25 cellular contexts compared by ENCODE assay signal in genomic region chr3:142124243-142124642, GRCh38.
"Had no signal": no experiment of that assay in that cellular context is flagged by ENCODE, and none has a peak within 500 bp of the region (broad histone marks: within the 10 kb centered on the region; RNA-seq: fewer than 3 reads in every experiment).

No MANE protein-coding gene starts in this region.

- H3K27ac ChIP-seq: ovary, right atrium auricular region, skin epidermis, stomach, testis, thyroid gland, transverse colon, upper lobe of left lung, vagina had no signal

- FAIRE-seq: keratinocyte had no signal

- H3K36me3 ChIP-seq: ovary, right atrium auricular region, stomach, thyroid gland, transverse colon, upper lobe of left lung, vagina had no signal

- H3K27me3 ChIP-seq: ovary, right atrium auricular region, stomach, testis, thyroid gland, transverse colon, upper lobe of left lung, vagina had no signal

- H3K9me3 ChIP-seq: ovary, right atrium auricular region, stomach, testis, thyroid gland, transverse colon, upper lobe of left lung, vagina had no signal

- H3K4me1 ChIP-seq: right atrium auricular region, thyroid gland, upper lobe of left lung, vagina had no signal

- ATAC-seq: left cardiac atrium; left lobe of liver; naive thymus-derived CD4-positive, alpha-beta T cell; natural killer cell treated with Interleukin-12 subunit alpha and Interleukin-12 subunit beta and Interleukin-15 and Interleukin-18, amount 100 ng/mL, for 72 hours; sciatic nerve; stimulated activated naive B cell treated with anti-CD40 and anti-IgM and Interleukin-4, amounts not matched to agents 10 μg/mL and 1 μg/mL and 100 μg/mL, for 72 hours; stimulated activated naive CD8-positive, alpha-beta T cell treated with anti-CD3 and anti-CD28 coated beads, Interleukin-15, Interleukin-2, amounts not matched to agents 100 U/mL and 50 U/mL, for 24 hours had no signal

- H3K4me3 ChIP-seq: lung, ovary, right atrium auricular region, skin epidermis, stomach, testis, thyroid gland, transverse colon, upper lobe of left lung, vagina had no signal

- DNase-seq: hypothalamus; kidney glomerular epithelial cell; left cardiac atrium; mesendoderm; naive thymus-derived CD4-positive, alpha-beta T cell; ovary; stimulated activated CD4-positive, alpha-beta T cell treated with anti-CD3 and anti-CD28 coated beads, Interleukin-12 subunit alpha, Interleukin-12 subunit beta, amount 100 ng/mL, for 4 hours; stimulated activated CD4-positive, alpha-beta T cell treated with anti-CD3 and anti-CD28 coated beads, Interleukin-15, amount 100 ng/mL, for 24 hours; stimulated activated CD4-positive, alpha-beta T cell treated with anti-CD3 and anti-CD28 coated beads, Interleukin-2, amount 100 ng/mL, for 24 hours; stimulated activated CD4-positive, alpha-beta T cell treated with anti-CD3 and anti-CD28 coated beads, Interleukin-4, amount 100 ng/mL, for 1 hour; stimulated activated naive B cell treated with anti-CD40 and anti-IgM and Interleukin-4, amounts not matched to agents 10 μg/mL and 1 μg/mL and 100 μg/mL, for 72 hours; stimulated activated naive CD8-positive, alpha-beta T cell treated with anti-CD3 and anti-CD28 coated beads, Interleukin-15, Interleukin-2, amounts not matched to agents 100 U/mL and 50 U/mL, for 24 hours; stomach; testis; thyroid gland; transverse colon; upper lobe of left lung had no signal
